22 cellular contexts compared by ENCODE assay signal in the genomic region with DNA sequence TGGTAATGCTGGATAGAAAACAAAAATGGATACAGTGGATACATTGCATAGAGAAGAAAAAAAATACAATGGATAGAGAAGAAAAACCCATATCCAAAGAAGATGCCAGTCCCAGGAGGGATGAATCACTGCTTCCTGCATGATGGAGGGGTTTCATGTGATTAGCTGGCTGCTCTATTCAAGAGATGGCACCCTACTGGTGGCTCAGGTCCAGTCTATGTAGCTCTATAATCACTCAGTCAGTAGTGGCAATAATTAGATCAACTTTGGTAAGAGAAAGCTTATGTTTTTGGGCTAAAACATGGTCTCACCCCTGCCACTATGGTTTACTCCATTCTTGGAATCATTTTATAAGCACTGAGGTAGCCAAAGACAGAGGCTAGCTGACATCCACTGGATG. TPM values are rescaled to one million over a fixed set of nuclear protein-coding genes. Genes with fewer than 3 reads are reported as not detected.
"Had no signal": no experiment of that assay in that cellular context is flagged by ENCODE, and none has a peak within 500 bp of the region (broad histone marks: within the 10 kb centered on the region; RNA-seq: fewer than 3 reads in every experiment).

No MANE protein-coding gene starts in this region.

- DNase-seq: cortex of kidney; dorsolateral prefrontal cortex; effector CD8-positive, alpha-beta T cell; foreskin fibroblast; glutamatergic neuron; islet precursor cell; left ventricle myocardium inferior; lower lobe of right lung; nucleus accumbens; ovary; right cardiac atrium; stimulated activated CD4-positive, alpha-beta T cell treated with anti-CD3 and anti-CD28 coated beads, Interleukin-12 subunit alpha, Interleukin-12 subunit beta, amount 100 ng/mL, for 4 hours; stimulated activated naive CD4-positive, alpha-beta T cell; thyroid gland had no signal

- ATAC-seq: esophagus mucosa; gastroesophageal sphincter; lower lobe of right lung; natural killer cell treated with Interleukin-12 subunit alpha and Interleukin-12 subunit beta and Interleukin-15 and Interleukin-18, amount 100 ng/mL, for 72 hours; right cardiac atrium had no signal

- H3K4me1 Mint-ChIP-seq: memory B cell, neural progenitor cell had no signal

- H3K27ac ChIP-seq: dorsolateral prefrontal cortex, gastroesophageal sphincter, left ventricle myocardium inferior, lower lobe of right lung, neural progenitor cell, ovary, suprapubic skin, thyroid gland had no signal

- H3K9ac ChIP-seq: neural progenitor cell had no signal

- H3K9me3 ChIP-seq: gastroesophageal sphincter, lower lobe of right lung, ovary, suprapubic skin, thyroid gland had no signal

- H3K9me3 Mint-ChIP-seq: memory B cell; natural killer cell treated with Interleukin-12 subunit alpha and Interleukin-12 subunit beta and Interleukin-15 and Interleukin-18, amount 100 ng/mL, for 72 hours had no signal

- H3K27me3 ChIP-seq: gastroesophageal sphincter, neural progenitor cell, ovary, thyroid gland had no signal

- H2AFZ ChIP-seq: neural progenitor cell had no signal

- H3K4me3 ChIP-seq: dorsolateral prefrontal cortex, gastroesophageal sphincter, left ventricle myocardium inferior, lower lobe of right lung, neural progenitor cell, ovary, suprapubic skin, thyroid gland had no signal

- H3K36me3 ChIP-seq: gastroesophageal sphincter, left ventricle myocardium inferior, lower lobe of right lung, neural progenitor cell, ovary, suprapubic skin, thyroid gland had no signal

- H3K4me2 ChIP-seq: neural progenitor cell had no signal

- H3K4me3 Mint-ChIP-seq: memory B cell; mesothelial cell of epicardium; natural killer cell treated with Interleukin-12 subunit alpha and Interleukin-12 subunit beta and Interleukin-15 and Interleukin-18, amount 100 ng/mL, for 72 hours; neural progenitor cell; type B pancreatic cell had no signal

- H3K27ac Mint-ChIP-seq: memory B cell; mesothelial cell of epicardium; natural killer cell treated with Interleukin-12 subunit alpha and Interleukin-12 subunit beta and Interleukin-15 and Interleukin-18, amount 100 ng/mL, for 72 hours; neural progenitor cell; type B pancreatic cell had no signal

- H3K4me1 ChIP-seq: gastroesophageal sphincter, left ventricle myocardium inferior, lower lobe of right lung, neural progenitor cell, suprapubic skin had no signal

RNA-seq across cellular contexts. Expression of gene NOX5, which starts 33.7 kb away (rescaled TPM):
- total RNA-seq: left ventricle myocardium inferior; lower lobe of right lung; natural killer cell treated with Interleukin-12 subunit alpha and Interleukin-12 subunit beta and Interleukin-15 and Interleukin-18, amount 100 ng/mL, for 72 hours had no signal

RNA-seq across cellular contexts. Expression of gene SPESP1, which starts 50.5 kb away (rescaled TPM):
- total RNA-seq: mesothelial cell of epicardium had no signal
